In the genomic region with DNA sequence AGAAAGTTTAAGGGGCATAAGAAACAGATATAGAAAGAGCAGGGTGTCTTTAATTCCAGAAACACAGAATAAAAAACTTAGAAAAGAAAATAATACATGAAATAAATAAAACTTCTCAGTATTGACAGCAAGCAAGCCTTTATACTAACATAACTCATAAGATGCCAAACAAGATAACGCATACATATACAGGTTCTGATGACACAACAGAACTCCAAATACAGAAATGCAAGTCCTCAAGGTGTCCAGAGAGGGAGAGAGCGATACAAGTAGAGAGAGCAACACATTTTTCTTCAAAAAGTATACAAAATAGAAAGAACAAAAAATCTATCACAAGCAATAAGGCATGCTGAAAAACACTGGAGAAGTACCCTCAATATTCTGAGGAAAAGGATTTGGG, we compare ENCODE assay signal across 35 cellular contexts.
"Had no signal": no experiment of that assay in that cellular context is flagged by ENCODE, and none has a peak within 500 bp of the region (broad histone marks: within the 10 kb centered on the region; RNA-seq: fewer than 3 reads in every experiment).

No MANE protein-coding gene starts in this region.

- H3K4me1 Mint-ChIP-seq: activated CD4-positive, alpha-beta memory T cell treated with anti-CD3 and anti-CD28 coated beads, Interleukin-2, amount 10 ng/mL, durations not matched to agents 7 days and 5 days; activated CD4-positive, alpha-beta T cell treated with anti-CD3 and anti-CD28 coated beads for 36 hours; activated CD4-positive, alpha-beta T cell treated with anti-CD3 and anti-CD28 coated beads, Interleukin-2, amount 10 ng/mL, durations not matched to agents 7 days and 5 days; activated CD8-positive, alpha-beta memory T cell treated with anti-CD3 and anti-CD28 coated beads, Interleukin-2, amount 10 ng/mL, durations not matched to agents 7 days and 5 days; activated naive CD8-positive, alpha-beta T cell treated with anti-CD3 and anti-CD28 coated beads for 36 hours; activated T-helper 17 cell treated with anti-CD3 and anti-CD28 coated beads, Interleukin-2, amount 50 U/mL, for 72 hours had no signal

- H3K4me3 ChIP-seq: adrenal gland, body of pancreas, breast epithelium had no signal

- H3K36me3 Mint-ChIP-seq: activated CD8-positive, alpha-beta memory T cell treated with anti-CD3 and anti-CD28 coated beads, Interleukin-2, amount 10 ng/mL, durations not matched to agents 7 days and 5 days; activated naive CD8-positive, alpha-beta T cell treated with anti-CD3 and anti-CD28 coated beads for 36 hours; WTC11 had no signal

- H3K27ac Mint-ChIP-seq: activated CD4-positive, alpha-beta memory T cell treated with anti-CD3 and anti-CD28 coated beads, Interleukin-2, amount 10 ng/mL, durations not matched to agents 7 days and 5 days; activated CD4-positive, alpha-beta T cell treated with anti-CD3 and anti-CD28 coated beads for 36 hours; activated CD4-positive, alpha-beta T cell treated with anti-CD3 and anti-CD28 coated beads, Interleukin-2, amount 10 ng/mL, durations not matched to agents 7 days and 5 days; activated CD8-positive, alpha-beta memory T cell treated with anti-CD3 and anti-CD28 coated beads, Interleukin-2, amount 10 ng/mL, durations not matched to agents 7 days and 5 days; activated CD8-positive, alpha-beta T cell treated with anti-CD3 and anti-CD28 coated beads, Interleukin-2, amount 10 ng/mL, durations not matched to agents 7 days and 5 days; activated naive CD4-positive, alpha-beta T cell treated with anti-CD3 and anti-CD28 coated beads for 36 hours; activated naive CD4-positive, alpha-beta T cell treated with anti-CD3 and anti-CD28 coated beads, Interleukin-2, amount 50 U/mL, for 72 hours; activated naive CD8-positive, alpha-beta T cell treated with anti-CD3 and anti-CD28 coated beads for 36 hours; activated T-cell treated with anti-CD3 and anti-CD28 coated beads, Interleukin-2, amount 50 U/mL, for 72 hours; activated T-helper 1 cell treated with anti-CD3 and anti-CD28 coated beads, Interleukin-12 subunit alpha, Interleukin-12 subunit beta, Interleukin-2, Interleukin-4 antibody, amounts not matched to agents 30 ng/mL and 10 ng/mL and 1 ng/mL, durations not matched to agents 14 hours and 24 hours and 36 hours; activated T-helper 17 cell treated with anti-CD3 and anti-CD28 coated beads, Interleukin-2, amount 50 U/mL, for 72 hours; T-helper 2 cell treated with Interferon-gamma antibody and Interleukin-4, amounts not matched to agents 5 μg/mL and 100 μg/mL, for 36 hours; WTC11 had no signal

- H3K27me3 Mint-ChIP-seq: activated CD4-positive, alpha-beta memory T cell treated with anti-CD3 and anti-CD28 coated beads, Interleukin-2, amount 10 ng/mL, durations not matched to agents 7 days and 5 days; activated CD4-positive, alpha-beta T cell treated with anti-CD3 and anti-CD28 coated beads for 36 hours; activated CD4-positive, alpha-beta T cell treated with anti-CD3 and anti-CD28 coated beads, Interleukin-2, amount 10 ng/mL, durations not matched to agents 7 days and 5 days; activated CD8-positive, alpha-beta memory T cell treated with anti-CD3 and anti-CD28 coated beads, Interleukin-2, amount 10 ng/mL, durations not matched to agents 7 days and 5 days; activated naive CD8-positive, alpha-beta T cell treated with anti-CD3 and anti-CD28 coated beads for 36 hours; activated T-helper 17 cell treated with anti-CD3 and anti-CD28 coated beads, Interleukin-2, amount 50 U/mL, for 72 hours had no signal

- H3K4me3 Mint-ChIP-seq: activated CD4-positive, alpha-beta memory T cell treated with anti-CD3 and anti-CD28 coated beads, Interleukin-2, amount 10 ng/mL, durations not matched to agents 7 days and 5 days; activated CD4-positive, alpha-beta T cell treated with anti-CD3 and anti-CD28 coated beads for 36 hours; activated CD4-positive, alpha-beta T cell treated with anti-CD3 and anti-CD28 coated beads, Interleukin-2, amount 10 ng/mL, durations not matched to agents 7 days and 5 days; activated CD8-positive, alpha-beta memory T cell treated with anti-CD3 and anti-CD28 coated beads, Interleukin-2, amount 10 ng/mL, durations not matched to agents 7 days and 5 days; activated CD8-positive, alpha-beta T cell treated with anti-CD3 and anti-CD28 coated beads, Interleukin-2, amount 10 ng/mL, durations not matched to agents 7 days and 5 days; activated naive CD4-positive, alpha-beta T cell treated with anti-CD3 and anti-CD28 coated beads for 36 hours; activated naive CD8-positive, alpha-beta T cell treated with anti-CD3 and anti-CD28 coated beads for 36 hours; activated T-cell treated with anti-CD3 and anti-CD28 coated beads, Interleukin-2, amount 50 U/mL, for 4 hours; activated T-cell treated with anti-CD3 and anti-CD28 coated beads, Interleukin-2, amount 50 U/mL, for 72 hours; activated T-helper 1 cell treated with anti-CD3 and anti-CD28 coated beads, Interleukin-12 subunit alpha, Interleukin-12 subunit beta, Interleukin-2, Interleukin-4 antibody, amounts not matched to agents 30 ng/mL and 10 ng/mL and 1 ng/mL, durations not matched to agents 14 hours and 24 hours and 36 hours; activated T-helper 17 cell treated with anti-CD3 and anti-CD28 coated beads, Interleukin-2, amount 50 U/mL, for 72 hours; T-helper 2 cell treated with Interferon-gamma antibody and Interleukin-4, amounts not matched to agents 5 μg/mL and 100 μg/mL, for 36 hours; WTC11 had no signal

- H3K27ac ChIP-seq: adrenal gland, body of pancreas, brain microvascular endothelial cell, breast epithelium, WERI-Rb-1 had no signal

- ATAC-seq: activated CD4-positive, alpha-beta T cell treated with anti-CD3 and anti-CD28 coated beads for 36 hours; activated CD4-positive, CD25-positive, alpha-beta regulatory T cell treated with anti-CD3 and anti-CD28 coated beads, Interleukin-2, amount 50 U/mL, for 24 hours; activated CD8-positive, alpha-beta memory T cell treated with anti-CD3 and anti-CD28 coated beads, Interleukin-2, amount 10 ng/mL, durations not matched to agents 7 days and 5 days; activated CD8-positive, alpha-beta T cell treated with anti-CD3 and anti-CD28 coated beads, Interleukin-2, amount 10 ng/mL, durations not matched to agents 7 days and 5 days; activated naive CD4-positive, alpha-beta T cell treated with anti-CD3 and anti-CD28 coated beads, Interleukin-2, amount 50 U/mL, for 72 hours; activated T-cell treated with anti-CD3 and anti-CD28 coated beads, Interleukin-2, amount 50 U/mL, for 4 hours; activated T-cell treated with anti-CD3 and anti-CD28 coated beads, Interleukin-2, amount 50 U/mL, for 72 hours; activated T-helper 17 cell treated with anti-CD3 and anti-CD28 coated beads, Interleukin-2, amount 50 U/mL, for 72 hours; body of pancreas; WTC11 had no signal

- DNase-seq: activated CD4-positive, alpha-beta memory T cell treated with anti-CD3 and anti-CD28 coated beads, Interleukin-2, amount 10 ng/mL, durations not matched to agents 7 days and 5 days; activated CD4-positive, alpha-beta T cell treated with anti-CD3 and anti-CD28 coated beads for 1 hour; activated CD4-positive, alpha-beta T cell treated with anti-CD3 and anti-CD28 coated beads for 36 hours; activated CD4-positive, alpha-beta T cell treated with anti-CD3 and anti-CD28 coated beads for 48 hours; activated CD4-positive, alpha-beta T cell treated with anti-CD3 and anti-CD28 coated beads, Interleukin-2, amount 10 ng/mL, durations not matched to agents 7 days and 5 days; activated CD4-positive, alpha-beta T cell treated with anti-CD3 and anti-CD28 coated beads, Interleukin-2, amount 50 U/mL, for 48 hours; activated CD4-positive, CD25-positive, alpha-beta regulatory T cell; activated CD8-positive, alpha-beta memory T cell treated with anti-CD3 and anti-CD28 coated beads for 24 hours; activated CD8-positive, alpha-beta memory T cell treated with anti-CD3 and anti-CD28 coated beads, Interleukin-2, amount 10 ng/mL, durations not matched to agents 7 days and 5 days; activated CD8-positive, alpha-beta memory T cell treated with anti-CD3 and anti-CD28 coated beads, Interleukin-2, amount 50 U/mL, for 48 hours; activated CD8-positive, alpha-beta T cell treated with anti-CD3 and anti-CD28 coated beads, Interleukin-2, amount 10 ng/mL, durations not matched to agents 7 days and 5 days; activated effector memory CD4-positive, alpha-beta T cell treated with anti-CD3 and anti-CD28 coated beads, Interleukin-2, amount 50 U/mL, for 16 hours; activated gamma-delta T cell treated with Interleukin-2 at 50 U/mL for 16 hours; activated naive CD4-positive, alpha-beta T cell; activated naive CD4-positive, alpha-beta T cell treated with anti-CD3 and anti-CD28 coated beads for 36 hours; activated naive CD4-positive, alpha-beta T cell treated with anti-CD3 and anti-CD28 coated beads, Interleukin-2, amount 50 U/mL, for 16 hours; activated naive CD8-positive, alpha-beta T cell treated with anti-CD3 and anti-CD28 coated beads for 36 hours; activated T-cell treated with anti-CD3 and anti-CD28 coated beads, Interleukin-2, amount 50 U/mL, for 4 hours; activated T-cell treated with anti-CD3 and anti-CD28 coated beads, Interleukin-2, amount 50 U/mL, for 72 hours; adrenal gland; amniotic stem cell; aorta; body of pancreas; brain microvascular endothelial cell; central memory CD4-positive, alpha-beta T cell; T-helper 2 cell; T-helper 9 cell had no signal

- H3K9me3 Mint-ChIP-seq: activated naive CD4-positive, alpha-beta T cell treated with anti-CD3 and anti-CD28 coated beads for 36 hours had no signal
